ENCODE assay signal across 18 cellular contexts in genomic region chr1:173408886-173409285, GRCh38.
DNase-seq lines count a peak whose midpoint lies in the region; ATAC-seq and TF ChIP-seq lines count a peak whose summit lies in the region.
"Had no signal": no experiment of that assay in that cellular context is flagged by ENCODE, and none has a peak within 500 bp of the region (broad histone marks: within the 10 kb centered on the region; RNA-seq: fewer than 3 reads in every experiment).

No MANE protein-coding gene starts in this region.

- H3K9me3 ChIP-seq in vagina (no peaks in the 10 kb centered on the region), upper lobe of left lung (no peaks in the 10 kb centered on the region)
- H3K9me3 ChIP-seq: transverse colon had no signal

- DNase-seq in activated naive CD8-positive, alpha-beta T cell treated with anti-CD3 and anti-CD28 coated beads, Interleukin-2, amount 10 ng/mL, durations not matched to agents 7 days and 5 days, result no peak
- DNase-seq in activated naive CD8-positive, alpha-beta T cell treated with anti-CD3 and anti-CD28 coated beads for 36 hours, result no peak
- DNase-seq in LNCaP clone FGC (ENCODE audit: low read depth) (no peak), brain microvascular endothelial cell (no peak), vagina (ENCODE audit: extremely low spot score in 2 of 2) (no peak), upper lobe of left lung (no peak), left ventricle myocardium superior (no peak)
- DNase-seq: activated CD8-positive, alpha-beta memory T cell treated with anti-CD3 and anti-CD28 coated beads, Interleukin-2, amount 10 ng/mL, durations not matched to agents 7 days and 5 days; hippocampal formation; NCI-H1092; NCI-H2029 treated with DMSO at 0.1 percent for 48 hours; NCI-H510A; stimulated activated naive CD4-positive, alpha-beta T cell treated with Interleukin-2 at 50 U/mL for 16 hours had no signal

- H3K4me3 ChIP-seq in LNCaP clone FGC (ENCODE audit: low read depth, low read length) (no peak overlapping the region), brain microvascular endothelial cell (ENCODE audit: low read depth, low read length) (no peak overlapping the region), vagina (no peak overlapping the region), upper lobe of left lung (no peak overlapping the region)
- H3K4me3 ChIP-seq: neural progenitor cell, transverse colon had no signal

- in situ Hi-C loops in brain microvascular endothelial cell (cut with HindIII; ENCODE audit: low pct_ligation_motif_present, low sequenced_read_pairs), result loop anchor here (25.0 kb wide), 1 partner anchor 147 kb away; no protein-coding TSS in a partner anchor

- peaks cover 11% of the 10 kb centered on the region for H3K36me3 Mint-ChIP-seq in activated naive CD8-positive, alpha-beta T cell treated with anti-CD3 and anti-CD28 coated beads, Interleukin-2, amount 10 ng/mL, durations not matched to agents 7 days and 5 days
- no peaks in the 10 kb centered on the region for H3K36me3 Mint-ChIP-seq in activated naive CD8-positive, alpha-beta T cell treated with anti-CD3 and anti-CD28 coated beads for 36 hours
- H3K36me3 Mint-ChIP-seq in stimulated activated memory B cell treated with anti-CD40 and anti-IgM and Interleukin-4, amounts not matched to agents 10 μg/mL and 1 μg/mL and 100 μg/mL, for 72 hours, result peaks cover 7% of the 10 kb centered on the region
- H3K36me3 Mint-ChIP-seq: activated CD8-positive, alpha-beta memory T cell treated with anti-CD3 and anti-CD28 coated beads, Interleukin-2, amount 10 ng/mL, durations not matched to agents 7 days and 5 days; mesothelial cell of epicardium; neural progenitor cell had no signal

- H3K27me3 Mint-ChIP-seq in activated naive CD8-positive, alpha-beta T cell treated with anti-CD3 and anti-CD28 coated beads, Interleukin-2, amount 10 ng/mL, durations not matched to agents 7 days and 5 days, result peaks cover 2% of the 10 kb centered on the region
- no peaks in the 10 kb centered on the region for H3K27me3 Mint-ChIP-seq in activated naive CD8-positive, alpha-beta T cell treated with anti-CD3 and anti-CD28 coated beads for 36 hours
- no peaks in the 10 kb centered on the region for H3K27me3 Mint-ChIP-seq in stimulated activated memory B cell treated with anti-CD40 and anti-IgM and Interleukin-4, amounts not matched to agents 10 μg/mL and 1 μg/mL and 100 μg/mL, for 72 hours
- H3K27me3 Mint-ChIP-seq: activated CD8-positive, alpha-beta memory T cell treated with anti-CD3 and anti-CD28 coated beads, Interleukin-2, amount 10 ng/mL, durations not matched to agents 7 days and 5 days; CD8-positive, alpha-beta memory T cell had no signal

- intact Hi-C loops in vagina (cut with DNase I), result no loop called here
- intact Hi-C loops in left ventricle myocardium superior (cut with micrococcal nuclease), result no loop called here

- ATAC-seq in activated naive CD8-positive, alpha-beta T cell treated with anti-CD3 and anti-CD28 coated beads, Interleukin-2, amount 10 ng/mL, durations not matched to agents 7 days and 5 days (ENCODE audit: low read depth), result no peak
- no peak for ATAC-seq in stimulated activated memory B cell treated with anti-CD40 and anti-IgM and Interleukin-4, amounts not matched to agents 10 μg/mL and 1 μg/mL and 100 μg/mL, for 72 hours
- no peak for ATAC-seq in upper lobe of left lung (ENCODE audit: low FRiP score in 2 of 2)
- no peak for ATAC-seq in left ventricle myocardium superior
- ATAC-seq: activated CD8-positive, alpha-beta memory T cell treated with anti-CD3 and anti-CD28 coated beads, Interleukin-2, amount 10 ng/mL, durations not matched to agents 7 days and 5 days had no signal

- H3K27me3 ChIP-seq in brain microvascular endothelial cell (replicated peaks) (no peaks in the 10 kb centered on the region), vagina (no peaks in the 10 kb centered on the region), upper lobe of left lung (no peaks in the 10 kb centered on the region)
- H3K27me3 ChIP-seq: neural progenitor cell, transverse colon had no signal

- no peaks in the 10 kb centered on the region for H3K4me1 ChIP-seq in vagina
- H3K4me1 ChIP-seq in upper lobe of left lung, result peaks cover 9 to 25% (median 11%) of the 10 kb centered on the region in 4 donors
- H3K4me1 ChIP-seq: neural progenitor cell had no signal

- TF ChIP-seq CTCF in LNCaP clone FGC (IDR thresholded peaks at IDR 0.05; ENCODE audit: control insufficient read depth, extremely low read depth, insufficient read depth), result peak; percentile 30
- TF ChIP-seq CTCF in brain microvascular endothelial cell (IDR thresholded peaks at IDR 0.05; ENCODE audit: low read depth, low read length, missing control alignments), result no peak
- no peak for TF ChIP-seq CTCF in vagina (IDR thresholded peaks at IDR 0.05)
- no peak for TF ChIP-seq CTCF in upper lobe of left lung (IDR thresholded peaks at IDR 0.05)

- TF ChIP-seq POLR2A in vagina (IDR thresholded peaks at IDR 0.05) (no peak), upper lobe of left lung (IDR thresholded peaks at IDR 0.05) (no peak)

- no peaks in the 10 kb centered on the region for H3K9me3 Mint-ChIP-seq in activated naive CD8-positive, alpha-beta T cell treated with anti-CD3 and anti-CD28 coated beads, Interleukin-2, amount 10 ng/mL, durations not matched to agents 7 days and 5 days
- H3K9me3 Mint-ChIP-seq in activated naive CD8-positive, alpha-beta T cell treated with anti-CD3 and anti-CD28 coated beads for 36 hours, result no peaks in the 10 kb centered on the region
- H3K9me3 Mint-ChIP-seq in stimulated activated memory B cell treated with anti-CD40 and anti-IgM and Interleukin-4, amounts not matched to agents 10 μg/mL and 1 μg/mL and 100 μg/mL, for 72 hours, result peaks cover 4% of the 10 kb centered on the region
- H3K9me3 Mint-ChIP-seq: CD8-positive, alpha-beta memory T cell; mesothelial cell of epicardium; neural progenitor cell had no signal

- WGBS in upper lobe of left lung, 2 donors, result 93 to 100% methylated on average over 1 of the region's 1 CpG

- H3K4me1 Mint-ChIP-seq in activated naive CD8-positive, alpha-beta T cell treated with anti-CD3 and anti-CD28 coated beads, Interleukin-2, amount 10 ng/mL, durations not matched to agents 7 days and 5 days, result peaks cover 36% of the 10 kb centered on the region
- peaks cover 61% of the 10 kb centered on the region for H3K4me1 Mint-ChIP-seq in activated naive CD8-positive, alpha-beta T cell treated with anti-CD3 and anti-CD28 coated beads for 36 hours
- H3K4me1 Mint-ChIP-seq in stimulated activated memory B cell treated with anti-CD40 and anti-IgM and Interleukin-4, amounts not matched to agents 10 μg/mL and 1 μg/mL and 100 μg/mL, for 72 hours, result peaks cover 84% of the 10 kb centered on the region
- H3K4me1 Mint-ChIP-seq: mesothelial cell of epicardium, neural progenitor cell had no signal

- H3K4me3 Mint-ChIP-seq in activated naive CD8-positive, alpha-beta T cell treated with anti-CD3 and anti-CD28 coated beads, Interleukin-2, amount 10 ng/mL, durations not matched to agents 7 days and 5 days, result peak overlapping the region; percentile 32
- no peak overlapping the region for H3K4me3 Mint-ChIP-seq in activated naive CD8-positive, alpha-beta T cell treated with anti-CD3 and anti-CD28 coated beads for 36 hours
- peak overlapping the region; percentile 64 for H3K4me3 Mint-ChIP-seq in stimulated activated memory B cell treated with anti-CD40 and anti-IgM and Interleukin-4, amounts not matched to agents 10 μg/mL and 1 μg/mL and 100 μg/mL, for 72 hours
- H3K4me3 Mint-ChIP-seq: activated CD8-positive, alpha-beta memory T cell treated with anti-CD3 and anti-CD28 coated beads, Interleukin-2, amount 10 ng/mL, durations not matched to agents 7 days and 5 days; mesothelial cell of epicardium; neural progenitor cell had no signal

- peak overlapping the region; percentile 58 for H3K27ac ChIP-seq in brain microvascular endothelial cell
- no peak overlapping the region for H3K27ac ChIP-seq in vagina
- H3K27ac ChIP-seq in upper lobe of left lung, result no peak overlapping the region
- H3K27ac ChIP-seq: neural progenitor cell, transverse colon had no signal

- POLR2A ChIA-PET in activated naive CD8-positive, alpha-beta T cell treated with anti-CD3 and anti-CD28 coated beads, Interleukin-2, amount 10 ng/mL, durations not matched to agents 7 days and 5 days (lab: Charles Lee), result interaction anchor here (0.7 kb wide), 1 partner anchor 668 kb away, joined by 3 read pairs; no protein-coding TSS in a partner anchor

- no peak for TF ChIP-seq EP300 in upper lobe of left lung (IDR thresholded peaks at IDR 0.05)

- H3K36me3 ChIP-seq in brain microvascular endothelial cell (replicated peaks) (no peaks in the 10 kb centered on the region), vagina (no peaks in the 10 kb centered on the region), upper lobe of left lung (no peaks in the 10 kb centered on the region)
- H3K36me3 ChIP-seq: neural progenitor cell, transverse colon had no signal

- H3K27ac Mint-ChIP-seq in activated naive CD8-positive, alpha-beta T cell treated with anti-CD3 and anti-CD28 coated beads, Interleukin-2, amount 10 ng/mL, durations not matched to agents 7 days and 5 days, result peak overlapping the region; percentile 41
- H3K27ac Mint-ChIP-seq in activated naive CD8-positive, alpha-beta T cell treated with anti-CD3 and anti-CD28 coated beads for 36 hours, result no peak overlapping the region
- peak overlapping the region; percentile 96 for H3K27ac Mint-ChIP-seq in stimulated activated memory B cell treated with anti-CD40 and anti-IgM and Interleukin-4, amounts not matched to agents 10 μg/mL and 1 μg/mL and 100 μg/mL, for 72 hours
- H3K27ac Mint-ChIP-seq: activated CD8-positive, alpha-beta memory T cell treated with anti-CD3 and anti-CD28 coated beads, Interleukin-2, amount 10 ng/mL, durations not matched to agents 7 days and 5 days; mesothelial cell of epicardium; neural progenitor cell had no signal
